In genomic region chr3:278300-279064, GRCh38 we compare ENCODE assay signal across 9 cellular contexts.
A peak's percentile ranks its signal among the peaks of the same experiment; 100 is the strongest.
DNase-seq lines count a peak whose midpoint lies in the region; ATAC-seq, FAIRE-seq and TF ChIP-seq lines count a peak whose summit lies in the region.
"Had no signal": no experiment of that assay in that cellular context is flagged by ENCODE, and none has a peak within 500 bp of the region (broad histone marks: within the 10 kb centered on the region; RNA-seq: fewer than 3 reads in every experiment).

No MANE protein-coding gene starts in this region.

- POLR2A ChIA-PET in OCI-LY7 (lab: Charles Lee) = interaction anchor here (0.6 to 3.0 kb wide), 13 partner anchors 8 to 221 kb away, joined by 3 to 22 read pairs (median 3); no protein-coding TSS in a partner anchor
- POLR2A ChIA-PET in Caco-2 (lab: Charles Lee) = no interaction called here

- H3K27ac ChIP-seq in OCI-LY7 (ENCODE audit: low read depth, low read length, poor library complexity, severe bottlenecking) = peak overlapping the region; percentile 82
- H3K27ac ChIP-seq in kidney (ENCODE audit: low read depth in 2 of 2, low read length in 2 of 2) = no peak overlapping the region
- no peak overlapping the region for H3K27ac ChIP-seq in WERI-Rb-1
- H3K27ac ChIP-seq: thoracic aorta had no signal

- H3K4me2 ChIP-seq in OCI-LY7 (ENCODE audit: low read length) = peak overlapping the region; percentile 81

- no TSS peak for BruUV-seq in OCI-LY7 (replicated peaks; lab: Mats Ljungman, UMichigan)
- no TSS peak for BruUV-seq in Caco-2 (replicated peaks; lab: Mats Ljungman, UMichigan)

- no peaks in the 10 kb centered on the region for H3K4me1 Mint-ChIP-seq in Caco-2 (ENCODE audit: low read depth, unreplicated experiment)

- H3K4me1 ChIP-seq in OCI-LY7 (ENCODE audit: insufficient read depth, low read length, poor library complexity, severe bottlenecking) (peaks cover 40% of the 10 kb centered on the region), kidney (ENCODE audit: control insufficient read depth in 1 of 2, insufficient read depth in 1 of 2, low read depth in 1 of 2, low read length in 2 of 2) (peaks cover 4 to 6% of the 10 kb centered on the region in 2 donors), Caco-2 (no peaks in the 10 kb centered on the region)

- H3K9me3 ChIP-seq in OCI-LY7 (ENCODE audit: low read length) (no peaks in the 10 kb centered on the region), kidney (ENCODE audit: control insufficient read depth in 1 of 2, low read length in 2 of 2) (peaks cover 0 to 5% of the 10 kb centered on the region in 2 donors), Caco-2 (no peaks in the 10 kb centered on the region), WERI-Rb-1 (ENCODE audit: severe bottlenecking) (no peaks in the 10 kb centered on the region)
- H3K9me3 ChIP-seq: thoracic aorta had no signal

- no peak overlapping the region for H3K9ac ChIP-seq in kidney (ENCODE audit: low read length in 2 of 2)

- no peaks in the 10 kb centered on the region for H3K27me3 ChIP-seq in Caco-2 (replicated peaks; ENCODE audit: control insufficient read depth, insufficient read depth, low read length)
- no peaks in the 10 kb centered on the region for H3K27me3 ChIP-seq in WERI-Rb-1 (ENCODE audit: insufficient read depth, low read depth, severe bottlenecking)

- no peaks in the 10 kb centered on the region for H3K9me3 Mint-ChIP-seq in Caco-2 (ENCODE audit: unreplicated experiment)

- H3K27me3 Mint-ChIP-seq in Caco-2 (ENCODE audit: insufficient read depth, unreplicated experiment) = peaks cover 5% of the 10 kb centered on the region

- no peaks in the 10 kb centered on the region for H3K9me2 ChIP-seq in OCI-LY7 (ENCODE audit: insufficient read depth, low read length)

- in situ Hi-C loops in G401 (cut with HindIII; ENCODE audit: low sequenced_read_pairs) = no loop called here

- no peaks in the 10 kb centered on the region for H4K20me1 ChIP-seq in OCI-LY7 (ENCODE audit: insufficient read depth, low read length)

- intact Hi-C loops in OCI-LY7 (cut with micrococcal nuclease; ENCODE audit: unreplicated experiment) = loop anchor here (1.0 kb wide), 3 partner anchors 12 to 76 kb away; no protein-coding TSS in a partner anchor
- intact Hi-C loops in kidney (cut with DNase I) = no loop called here
- intact Hi-C loops in Caco-2 (cut with micrococcal nuclease; ENCODE audit: unreplicated experiment) = no loop called here

- H3K79me2 ChIP-seq in OCI-LY7 (ENCODE audit: insufficient read depth, low read depth, low read length) = no peaks in the 10 kb centered on the region

- peak; percentile 76 for ATAC-seq in GM19463 (IDR thresholded peaks at IDR 0.05; ENCODE audit: unreplicated experiment)
- ATAC-seq in HG03175 (IDR thresholded peaks at IDR 0.05; ENCODE audit: unreplicated experiment) = peak; percentile 82

- no peak for FAIRE-seq in kidney (lab: Jason Lieb, UNC)

- CTCF ChIA-PET in OCI-LY7 (lab: Charles Lee; ENCODE audit: unreplicated experiment) = interaction anchor here (1.3 kb wide), 1 partner anchor 76 kb away, joined by 4 read pairs; no protein-coding TSS in a partner anchor
- CTCF ChIA-PET in Caco-2 (lab: Charles Lee) = no interaction called here

- H3K4me3 ChIP-seq in OCI-LY7 (ENCODE audit: low read depth, low read length, poor library complexity, severe bottlenecking) (peak overlapping the region; percentile 52), kidney (ENCODE audit: low read length in 2 of 2) (no peak overlapping the region), Caco-2 (ENCODE audit: low read depth, low read length) (no peak overlapping the region), WERI-Rb-1 (ENCODE audit: low read depth, low read length) (no peak overlapping the region)
- H3K4me3 ChIP-seq: thoracic aorta had no signal

- no peak overlapping the region for H3K4me3 Mint-ChIP-seq in Caco-2 (ENCODE audit: unreplicated experiment)

- no peak overlapping the region for H3K27ac Mint-ChIP-seq in Caco-2 (ENCODE audit: unreplicated experiment)

- DNase-seq in G401 (ENCODE audit: low spot score) (peak; percentile 50), OCI-LY7 (ENCODE audit: low spot score) (peak; percentile 96), NCI-H1048 (lab: John Stamatoyannopoulos, UW) (no peak), kidney (no peak), Caco-2 (no peak), WERI-Rb-1 (no peak)

- peak overlapping the region; percentile 30; the same call in 1 of the 2 replicates for H2AFZ ChIP-seq in OCI-LY7 (ENCODE audit: low read length)

- no peaks in the 10 kb centered on the region for H3K36me3 Mint-ChIP-seq in Caco-2 (ENCODE audit: insufficient read depth, unreplicated experiment)

- no peaks in the 10 kb centered on the region for H3K36me3 ChIP-seq in OCI-LY7 (ENCODE audit: insufficient read depth, low read length)
- H3K36me3 ChIP-seq in kidney (ENCODE audit: control insufficient read depth in 1 of 2, insufficient read depth in 2 of 2, low read length in 2 of 2) = no peaks in the 10 kb centered on the region
- H3K36me3 ChIP-seq in Caco-2 (ENCODE audit: control insufficient read depth, insufficient read depth, low read length) = no peaks in the 10 kb centered on the region
- H3K36me3 ChIP-seq in WERI-Rb-1 = no peaks in the 10 kb centered on the region
- H3K36me3 ChIP-seq: thoracic aorta had no signal

- TF ChIP-seq CTCF in OCI-LY7 (conservative IDR thresholded peaks at IDR 0.05; ENCODE audit: low read length) (no peak), kidney (IDR thresholded peaks at IDR 0.05; ENCODE audit: borderline replicate concordance, extremely low read depth, insufficient read depth) (no peak), Caco-2 (IDR thresholded peaks at IDR 0.05; ENCODE audit: insufficient read depth in 1 of 2, low read depth in 1 of 2, low read length in 1 of 2, severe bottlenecking in 1 of 2, unreplicated experiment in 1 of 2) (no peak), WERI-Rb-1 (IDR thresholded peaks at IDR 0.05; ENCODE audit: low read depth, low read length) (no peak)

Comparison
In these comparisons a context has a peak if more than half of its experiments do, and no peak if none do; other contexts are left out.
1. DNase-seq: peak in G401 (single experiment) and OCI-LY7 (single experiment); none in NCI-H1048 (single experiment), kidney (single experiment), Caco-2 (0 of 2) and WERI-Rb-1 (single experiment).